1 cellular context compared by ENCODE assay signal in genomic region chr16:14285542-14286380, GRCh38.
TF ChIP-seq lines count a peak whose summit lies in the region.

No MANE protein-coding gene starts in this region.

TF ChIP-seq in WTC11, 78 proteins besides CTCF, POLR2A, EP300 and RAD21 (continued from another document):
- TF ChIP-seq, protein P1, sequence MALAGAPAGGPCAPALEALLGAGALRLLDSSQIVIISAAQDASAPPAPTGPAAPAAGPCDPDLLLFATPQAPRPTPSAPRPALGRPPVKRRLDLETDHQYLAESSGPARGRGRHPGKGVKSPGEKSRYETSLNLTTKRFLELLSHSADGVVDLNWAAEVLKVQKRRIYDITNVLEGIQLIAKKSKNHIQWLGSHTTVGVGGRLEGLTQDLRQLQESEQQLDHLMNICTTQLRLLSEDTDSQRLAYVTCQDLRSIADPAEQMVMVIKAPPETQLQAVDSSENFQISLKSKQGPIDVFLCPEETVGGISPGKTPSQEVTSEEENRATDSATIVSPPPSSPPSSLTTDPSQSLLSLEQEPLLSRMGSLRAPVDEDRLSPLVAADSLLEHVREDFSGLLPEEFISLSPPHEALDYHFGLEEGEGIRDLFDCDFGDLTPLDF (CRISPR knock-in tag; IDR thresholded peaks at IDR 0.05) = no peak
- TF ChIP-seq ZNF138 (CRISPR knock-in tag; conservative IDR thresholded peaks at IDR 0.05) = no peak
- no peak for TF ChIP-seq ATF3 (CRISPR knock-in tag; conservative IDR thresholded peaks at IDR 0.05)
- TF ChIP-seq ELF4 (CRISPR knock-in tag; IDR thresholded peaks at IDR 0.05; ENCODE audit: low read depth) = no peak
- no peak for TF ChIP-seq HMGA2 (CRISPR knock-in tag; IDR thresholded peaks at IDR 0.05)
- no peak for TF ChIP-seq NFE2L1 (CRISPR knock-in tag; IDR thresholded peaks at IDR 0.05)
- peak; percentile 66; the same call in 1 of the 2 replicates for TF ChIP-seq ZNF423 (CRISPR knock-in tag; IDR thresholded peaks at IDR 0.05)
- TF ChIP-seq FOXP4 (CRISPR knock-in tag; IDR thresholded peaks at IDR 0.05) = peak; percentile 41; the same call in 1 of the 2 replicates
- 0 out of 2 replicates have a peak, but pooled peaks have one; percentile 43 for TF ChIP-seq ZNF232 (CRISPR knock-in tag; IDR thresholded peaks at IDR 0.05)
- TF ChIP-seq NR3C1 (CRISPR knock-in tag; conservative IDR thresholded peaks at IDR 0.05; ENCODE audit: low read depth) = no peak
- no peak for TF ChIP-seq JAZF1 (CRISPR knock-in tag; IDR thresholded peaks at IDR 0.05)
- TF ChIP-seq, protein P2, sequence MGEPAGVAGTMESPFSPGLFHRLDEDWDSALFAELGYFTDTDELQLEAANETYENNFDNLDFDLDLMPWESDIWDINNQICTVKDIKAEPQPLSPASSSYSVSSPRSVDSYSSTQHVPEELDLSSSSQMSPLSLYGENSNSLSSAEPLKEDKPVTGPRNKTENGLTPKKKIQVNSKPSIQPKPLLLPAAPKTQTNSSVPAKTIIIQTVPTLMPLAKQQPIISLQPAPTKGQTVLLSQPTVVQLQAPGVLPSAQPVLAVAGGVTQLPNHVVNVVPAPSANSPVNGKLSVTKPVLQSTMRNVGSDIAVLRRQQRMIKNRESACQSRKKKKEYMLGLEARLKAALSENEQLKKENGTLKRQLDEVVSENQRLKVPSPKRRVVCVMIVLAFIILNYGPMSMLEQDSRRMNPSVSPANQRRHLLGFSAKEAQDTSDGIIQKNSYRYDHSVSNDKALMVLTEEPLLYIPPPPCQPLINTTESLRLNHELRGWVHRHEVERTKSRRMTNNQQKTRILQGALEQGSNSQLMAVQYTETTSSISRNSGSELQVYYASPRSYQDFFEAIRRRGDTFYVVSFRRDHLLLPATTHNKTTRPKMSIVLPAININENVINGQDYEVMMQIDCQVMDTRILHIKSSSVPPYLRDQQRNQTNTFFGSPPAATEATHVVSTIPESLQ (CRISPR knock-in tag; IDR thresholded peaks at IDR 0.05) = no peak
- no peak for TF ChIP-seq PRRX2 (CRISPR knock-in tag; IDR thresholded peaks at IDR 0.05)
- TF ChIP-seq ZNF219 (CRISPR knock-in tag; IDR thresholded peaks at IDR 0.05; ENCODE audit: borderline replicate concordance) = no peak
- TF ChIP-seq GTF2I (CRISPR knock-in tag; conservative IDR thresholded peaks at IDR 0.05) = no peak
- no peak for TF ChIP-seq ZNF263 (CRISPR knock-in tag; IDR thresholded peaks at IDR 0.05; ENCODE audit: low read depth)
- 0 out of 2 replicates have a peak, but pooled peaks have one; percentile 66 for TF ChIP-seq EMX1 (CRISPR knock-in tag; IDR thresholded peaks at IDR 0.05)
- TF ChIP-seq ARID4B (CRISPR knock-in tag; IDR thresholded peaks at IDR 0.05; ENCODE audit: borderline replicate concordance) = peak; percentile 35; the same call in 1 of the 2 replicates
- TF ChIP-seq RORB (CRISPR knock-in tag; IDR thresholded peaks at IDR 0.05) = no peak
